21 cellular contexts compared by ENCODE assay signal in the genomic region with DNA sequence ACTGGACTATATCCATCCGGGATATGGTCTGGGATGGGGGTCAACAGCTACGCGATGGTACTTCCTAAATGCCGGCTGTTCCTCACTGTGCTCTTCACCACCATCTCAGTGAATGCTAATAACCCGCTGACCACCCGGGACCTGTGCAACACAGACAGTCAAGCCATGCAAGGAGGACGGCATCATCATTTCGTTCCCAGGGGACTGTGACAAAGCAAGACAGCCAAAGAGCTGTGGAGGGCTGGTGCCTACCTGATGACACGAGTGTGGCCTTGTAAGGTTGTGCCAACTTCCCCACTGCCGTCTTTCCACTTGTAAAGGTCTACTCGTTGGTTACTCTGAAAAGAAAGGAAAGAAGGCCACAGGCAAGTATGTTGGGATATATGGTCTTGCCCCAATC.
"Had no signal": no experiment of that assay in that cellular context is flagged by ENCODE, and none has a peak within 500 bp of the region (broad histone marks: within the 10 kb centered on the region; RNA-seq: fewer than 3 reads in every experiment).

No MANE protein-coding gene starts in this region.

- H3K4me3 ChIP-seq: MG63, SJSA1, SK-N-MC had no signal

- H3K36me3 ChIP-seq: MG63 had no signal

- H3K9me3 ChIP-seq: MG63, SJSA1 had no signal

- DNase-seq: IMR-90, Karpas-422, KG1, MG63, NCI-H1092 treated with DMSO at 0.1 percent for 48 hours, NCI-H1436, NCI-H187, NCI-H2029, NCI-H2081 treated with DMSO at 0.1 percent for 48 hours, NCI-H2171, NCI-H226, NCI-H446, NCI-H510A, NCI-H524 treated with DMSO at 0.1 percent for 48 hours, NCI-H69, NCI-H774, Right ventricle myocardium superior, RPMI8226, SIG-M5 had no signal

- H3K27ac ChIP-seq: SJSA1, SK-N-MC had no signal

- H3K27me3 ChIP-seq: MG63, SJSA1 had no signal

- H3K4me1 ChIP-seq: SJSA1 had no signal
